15 cellular contexts compared by ENCODE assay signal in genomic region chr1:56024155-56024554, GRCh38.
DNase-seq lines count a peak whose midpoint lies in the region; ATAC-seq, FAIRE-seq and TF ChIP-seq lines count a peak whose summit lies in the region.
"Had no signal": no experiment of that assay in that cellular context is flagged by ENCODE, and none has a peak within 500 bp of the region (broad histone marks: within the 10 kb centered on the region; RNA-seq: fewer than 3 reads in every experiment).

No MANE protein-coding gene starts in this region.

- H3K27ac Mint-ChIP-seq in chondrocyte (ENCODE audit: unreplicated experiment) (no peak overlapping the region), Caco-2 (ENCODE audit: unreplicated experiment) (no peak overlapping the region)
- H3K27ac Mint-ChIP-seq: CD8-positive, alpha-beta memory T cell had no signal

- H3K4me2 ChIP-seq in HepG2 (ENCODE audit: low read depth, low read length), result no peak overlapping the region
- H3K4me2 ChIP-seq: BLaER1 had no signal

- POLR2A ChIA-PET in HepG2 (lab: Yijun Ruan, JAX), result no interaction called here
- POLR2A ChIA-PET in Caco-2 (lab: Charles Lee), result no interaction called here

- no peaks in the 10 kb centered on the region for H3K79me2 ChIP-seq in HepG2 (ENCODE audit: insufficient read depth, low read length)

- WGBS in HepG2 (ENCODE audit: low lambda C conversion rate), result 0% methylated on average over 5 of the region's 5 CpGs
- WGBS in right lobe of liver (ENCODE audit: insufficient coverage, low coverage, low lambda C conversion rate, missing lambda C conversion rate), result 85% methylated on average over 2 of the region's 5 CpGs

- no peak overlapping the region for H3K4me3 Mint-ChIP-seq in chondrocyte (ENCODE audit: unreplicated experiment)
- no peak overlapping the region for H3K4me3 Mint-ChIP-seq in Caco-2 (ENCODE audit: unreplicated experiment)
- H3K4me3 Mint-ChIP-seq: CD8-positive, alpha-beta memory T cell had no signal

- no peak for TF ChIP-seq CTCF in HepG2 (CRISPR knock-in tag; IDR thresholded peaks at IDR 0.05)
- TF ChIP-seq CTCF in right lobe of liver (IDR thresholded peaks at IDR 0.05), result no peak
- TF ChIP-seq CTCF in bronchial epithelial cell (IDR thresholded peaks at IDR 0.05; ENCODE audit: insufficient read depth, low read length, severe bottlenecking), result no peak
- no peak for TF ChIP-seq CTCF in chondrocyte (IDR thresholded peaks at IDR 0.05)
- TF ChIP-seq CTCF in Caco-2 (IDR thresholded peaks at IDR 0.05; ENCODE audit: insufficient read depth in 1 of 2, low read depth in 1 of 2, low read length in 1 of 2, severe bottlenecking in 1 of 2, unreplicated experiment in 1 of 2), result no peak

- no peak for DNase-seq in HepG2 (ENCODE audit: low spot score)
- DNase-seq in right lobe of liver, result no peak
- DNase-seq in bronchial epithelial cell (ENCODE audit: low read depth), result peak; percentile 63
- peak; percentile 12 for DNase-seq in kidney tubule cell (ENCODE audit: low spot score)
- DNase-seq in chondrocyte (ENCODE audit: low spot score), result no peak
- DNase-seq in activated T-cell treated with anti-CD3 and anti-CD28 coated beads, Interleukin-2, amount 50 U/mL, for 48 hours, result no peak
- DNase-seq in Caco-2, result no peak
- DNase-seq: 8988T; AML-193; CD8-positive, alpha-beta memory T cell; DMS53; GF-D8; HCEC 1CT had no signal

- H3K36me3 ChIP-seq in HepG2 (replicated peaks in 1 of 2; ENCODE audit: control insufficient read depth in 1 of 2, insufficient read depth in 2 of 2, low read length in 2 of 2), result no peaks in the 10 kb centered on the region
- no peaks in the 10 kb centered on the region for H3K36me3 ChIP-seq in right lobe of liver
- H3K36me3 ChIP-seq in bronchial epithelial cell (ENCODE audit: control insufficient read depth, insufficient read depth, low read length), result no peaks in the 10 kb centered on the region
- no peaks in the 10 kb centered on the region for H3K36me3 ChIP-seq in Caco-2 (ENCODE audit: control insufficient read depth, insufficient read depth, low read length)
- H3K36me3 ChIP-seq: BLaER1 had no signal

- CTCF ChIA-PET in HepG2 (lab: Yijun Ruan, JAX; ENCODE audit: low intra/inter-chr PET ratio, low total read pairs), result no interaction called here
- CTCF ChIA-PET in Caco-2 (lab: Charles Lee), result no interaction called here

- H4K20me1 ChIP-seq in HepG2 (ENCODE audit: insufficient read depth, low read length), result no peaks in the 10 kb centered on the region
- H4K20me1 ChIP-seq: BLaER1 had no signal

- intact Hi-C loops in HepG2 (cut with micrococcal nuclease; ENCODE audit: unreplicated experiment), result no loop called here
- intact Hi-C loops in right lobe of liver (cut with DNase I), result no loop called here
- intact Hi-C loops in Caco-2 (cut with micrococcal nuclease; ENCODE audit: unreplicated experiment), result no loop called here

- no peak overlapping the region for H3K9ac ChIP-seq in HepG2 (ENCODE audit: insufficient read depth, low read depth, low read length)
- H3K9ac ChIP-seq: BLaER1 had no signal

- H3K9me3 Mint-ChIP-seq in chondrocyte (ENCODE audit: low read depth) (no peaks in the 10 kb centered on the region), Caco-2 (ENCODE audit: unreplicated experiment) (peaks cover 19% of the 10 kb centered on the region)

- in situ Hi-C loops in HepG2 (cut with HindIII; ENCODE audit: extremely low pct_ligation_motif_present, low pct_unique_long_range_greater_than_20kb), result no loop called here

- H3K4me1 Mint-ChIP-seq in chondrocyte (ENCODE audit: low read depth) (no peaks in the 10 kb centered on the region), Caco-2 (ENCODE audit: low read depth, unreplicated experiment) (peaks cover 3% of the 10 kb centered on the region)
- H3K4me1 Mint-ChIP-seq: CD8-positive, alpha-beta memory T cell had no signal

- H3K9me3 ChIP-seq in HepG2 (ENCODE audit: low read length), result no peaks in the 10 kb centered on the region
- no peaks in the 10 kb centered on the region for H3K9me3 ChIP-seq in right lobe of liver
- H3K9me3 ChIP-seq in Caco-2, result no peaks in the 10 kb centered on the region

- FAIRE-seq in HepG2 (lab: Jason Lieb, UNC) (no peak), bronchial epithelial cell (lab: Jason Lieb, UNC) (no peak)

- H2AFZ ChIP-seq in HepG2 (ENCODE audit: low read length), result no peak overlapping the region

- no peak for TF ChIP-seq RAD21 in HepG2 (CRISPR knock-in tag; IDR thresholded peaks at IDR 0.05)

- H3K4me3 ChIP-seq in HepG2 (replicated peaks in 1 of 3; ENCODE audit: insufficient read depth in 1 of 3, low read depth in 2 of 3, low read length in 3 of 3) (no peak overlapping the region), right lobe of liver (no peak overlapping the region), bronchial epithelial cell (ENCODE audit: low read depth, low read length) (no peak overlapping the region), Caco-2 (ENCODE audit: low read depth, low read length) (no peak overlapping the region)
- H3K4me3 ChIP-seq: BLaER1 had no signal

- no peak for TF ChIP-seq POLR2A in HepG2 (IDR thresholded peaks at IDR 0.05; ENCODE audit: insufficient read depth in 1 of 2, low read depth in 2 of 2, low read length in 2 of 2)
- TF ChIP-seq POLR2A in right lobe of liver (IDR thresholded peaks at IDR 0.05), result no peak

- H3K36me3 Mint-ChIP-seq in chondrocyte (ENCODE audit: low read depth), result peaks cover 2% of the 10 kb centered on the region
- no peaks in the 10 kb centered on the region for H3K36me3 Mint-ChIP-seq in Caco-2 (ENCODE audit: insufficient read depth, unreplicated experiment)
- H3K36me3 Mint-ChIP-seq: CD8-positive, alpha-beta memory T cell had no signal

- H3K4me1 ChIP-seq in HepG2 (ENCODE audit: insufficient read depth, low read length), result no peaks in the 10 kb centered on the region
- no peaks in the 10 kb centered on the region for H3K4me1 ChIP-seq in right lobe of liver
- no peaks in the 10 kb centered on the region for H3K4me1 ChIP-seq in Caco-2
- H3K4me1 ChIP-seq: BLaER1 had no signal

- TF ChIP-seq EP300 in HepG2 (IDR thresholded peaks at IDR 0.05; ENCODE audit: low read depth in 2 of 2, low read length in 2 of 2) (no peak), HepG2 (CRISPR knock-in tag; IDR thresholded peaks at IDR 0.05; ENCODE audit: borderline replicate concordance) (no peak)

- ATAC-seq in HepG2 (no peak), right lobe of liver (no peak)

- no peaks in the 10 kb centered on the region; a peak in 1 of 5 replicates for H3K27me3 ChIP-seq in HepG2 (ENCODE audit: control insufficient read depth in 1 of 2, insufficient read depth in 2 of 2, low read length in 2 of 2)
- no peaks in the 10 kb centered on the region for H3K27me3 ChIP-seq in right lobe of liver
- no peaks in the 10 kb centered on the region for H3K27me3 ChIP-seq in bronchial epithelial cell (ENCODE audit: control insufficient read depth, insufficient read depth, low read length)
- no peaks in the 10 kb centered on the region for H3K27me3 ChIP-seq in Caco-2 (replicated peaks; ENCODE audit: control insufficient read depth, insufficient read depth, low read length)
- H3K27me3 ChIP-seq: BLaER1 had no signal

- no TSS peak for BruUV-seq in HepG2 (replicated peaks; lab: Mats Ljungman, UMichigan)
- no TSS peak for BruUV-seq in Caco-2 (replicated peaks; lab: Mats Ljungman, UMichigan)

- H3K27ac ChIP-seq in HepG2 (ENCODE audit: extremely low read length, insufficient read depth, low read length) (no peak overlapping the region), right lobe of liver (no peak overlapping the region)
- H3K27ac ChIP-seq: BLaER1, HL-60 had no signal

- no peaks in the 10 kb centered on the region for H3K27me3 Mint-ChIP-seq in chondrocyte (ENCODE audit: low read depth)
- H3K27me3 Mint-ChIP-seq in Caco-2 (ENCODE audit: insufficient read depth, unreplicated experiment), result no peaks in the 10 kb centered on the region

TF ChIP-seq in HepG2, 621 proteins besides CTCF, POLR2A, EP300 and RAD21 (continues in another document):
- no peak for TF ChIP-seq GMEB1 (CRISPR knock-in tag; IDR thresholded peaks at IDR 0.05; ENCODE audit: borderline replicate concordance)
- TF ChIP-seq ATF4 (CRISPR knock-in tag; IDR thresholded peaks at IDR 0.05), result no peak
- no peak for TF ChIP-seq BRCA1 (CRISPR knock-in tag; IDR thresholded peaks at IDR 0.05)
- 0 out of 2 replicates have a peak, but pooled peaks have one; percentile 36 for TF ChIP-seq CREB1 (IDR thresholded peaks at IDR 0.05)
- TF ChIP-seq CREB1 (CRISPR knock-in tag; IDR thresholded peaks at IDR 0.05), result no peak
- TF ChIP-seq SMAD1 (CRISPR knock-in tag; IDR thresholded peaks at IDR 0.05; ENCODE audit: borderline replicate concordance, low read depth), result no peak
- TF ChIP-seq NR2F1 (CRISPR knock-in tag; IDR thresholded peaks at IDR 0.05), result no peak

Comparison
In these comparisons a context has a peak if more than half of its experiments do, and no peak if none do; other contexts are left out.
1. DNase-seq: peak in bronchial epithelial cell (single experiment) and kidney tubule cell (single experiment); none in HepG2 (single experiment), right lobe of liver (0 of 3), chondrocyte (single experiment), activated T-cell treated with anti-CD3 and anti-CD28 coated beads, Interleukin-2, amount 50 U/mL, for 48 hours (0 of 2) and Caco-2 (0 of 2).